8 cellular contexts compared by ENCODE assay signal in genomic region chr6:20402181-20403079, GRCh38. TPM values are rescaled to one million over a fixed set of nuclear protein-coding genes. Genes with fewer than 3 reads are reported as not detected.
A peak's percentile ranks its signal among the peaks of the same experiment; 100 is the strongest.
DNase-seq lines count a peak whose midpoint lies in the region; ATAC-seq and TF ChIP-seq lines count a peak whose summit lies in the region.

No MANE protein-coding gene starts in this region.

- TF ChIP-seq CTCF in A673 (conservative IDR thresholded peaks at IDR 0.05; ENCODE audit: low read depth, low read length) (no peak), endothelial cell (IDR thresholded peaks at IDR 0.05; ENCODE audit: unreplicated experiment) (no peak)

- peak overlapping the region; percentile 86 for H3K4me3 Mint-ChIP-seq in activated CD8-positive, alpha-beta T cell treated with anti-CD3 and anti-CD28 coated beads, Interleukin-2, amount 10 ng/mL, durations not matched to agents 7 days and 5 days
- H3K4me3 Mint-ChIP-seq in endothelial cell (ENCODE audit: unreplicated experiment) = peak overlapping the region; percentile 91
- H3K4me3 Mint-ChIP-seq in stimulated activated naive B cell treated with anti-CD40 and anti-IgM and Interleukin-4, amounts not matched to agents 10 μg/mL and 1 μg/mL and 100 μg/mL, for 72 hours = peak overlapping the region; percentile 84 to 99

- peak overlapping the region; percentile 98 for H3K27ac Mint-ChIP-seq in activated CD8-positive, alpha-beta T cell treated with anti-CD3 and anti-CD28 coated beads, Interleukin-2, amount 10 ng/mL, durations not matched to agents 7 days and 5 days
- peak overlapping the region; percentile 84 for H3K27ac Mint-ChIP-seq in endothelial cell (ENCODE audit: unreplicated experiment)
- H3K27ac Mint-ChIP-seq in stimulated activated naive B cell treated with anti-CD40 and anti-IgM and Interleukin-4, amounts not matched to agents 10 μg/mL and 1 μg/mL and 100 μg/mL, for 72 hours = peak overlapping the region; percentile 100

- peaks cover 13% of the 10 kb centered on the region for H3K36me3 ChIP-seq in A673 (ENCODE audit: insufficient read depth, low read length, poor library complexity, severe bottlenecking)

- H3K4me1 Mint-ChIP-seq in activated CD8-positive, alpha-beta T cell treated with anti-CD3 and anti-CD28 coated beads, Interleukin-2, amount 10 ng/mL, durations not matched to agents 7 days and 5 days (ENCODE audit: low read depth) = peaks cover 45% of the 10 kb centered on the region
- H3K4me1 Mint-ChIP-seq in endothelial cell (ENCODE audit: unreplicated experiment) = peaks cover 17% of the 10 kb centered on the region
- H3K4me1 Mint-ChIP-seq in stimulated activated naive B cell treated with anti-CD40 and anti-IgM and Interleukin-4, amounts not matched to agents 10 μg/mL and 1 μg/mL and 100 μg/mL, for 72 hours = peaks cover 6 to 25% of the 10 kb centered on the region in 2 donors

- H3K27me3 ChIP-seq in A673 (replicated peaks; ENCODE audit: insufficient read depth, low read depth, low read length, poor library complexity) (no peaks in the 10 kb centered on the region), mononuclear cell (ENCODE audit: insufficient read depth, low read length) (no peaks in the 10 kb centered on the region)

- TF ChIP-seq POLR2A in GM18526 (IDR thresholded peaks at IDR 0.05; ENCODE audit: extremely low read depth, insufficient read length) = peak; percentile 22

- H3K4me3 ChIP-seq in A673 (ENCODE audit: low read depth, low read length, poor library complexity, severe bottlenecking) = peak overlapping the region; percentile 96
- peak overlapping the region; percentile 54 for H3K4me3 ChIP-seq in mononuclear cell (ENCODE audit: low read length)

- H3K9me3 ChIP-seq in A673 (ENCODE audit: low read depth, low read length, poor library complexity, severe bottlenecking) (no peaks in the 10 kb centered on the region), mononuclear cell (ENCODE audit: low read depth, low read length) (no peaks in the 10 kb centered on the region)

- no peak for ATAC-seq in activated CD8-positive, alpha-beta T cell treated with anti-CD3 and anti-CD28 coated beads, Interleukin-2, amount 10 ng/mL, durations not matched to agents 7 days and 5 days
- peak; percentile 7 to 12 for ATAC-seq in stimulated activated naive B cell treated with anti-CD40 and anti-IgM and Interleukin-4, amounts not matched to agents 10 μg/mL and 1 μg/mL and 100 μg/mL, for 72 hours (replicated peaks)

- H3K36me3 Mint-ChIP-seq in activated CD8-positive, alpha-beta T cell treated with anti-CD3 and anti-CD28 coated beads, Interleukin-2, amount 10 ng/mL, durations not matched to agents 7 days and 5 days (ENCODE audit: low read depth) = peaks cover 30% of the 10 kb centered on the region
- peaks cover 3% of the 10 kb centered on the region for H3K36me3 Mint-ChIP-seq in endothelial cell (ENCODE audit: low read depth, unreplicated experiment)
- peaks cover 7 to 15% of the 10 kb centered on the region in 2 donors for H3K36me3 Mint-ChIP-seq in stimulated activated naive B cell treated with anti-CD40 and anti-IgM and Interleukin-4, amounts not matched to agents 10 μg/mL and 1 μg/mL and 100 μg/mL, for 72 hours

- peak overlapping the region; percentile 96 for H3K27ac ChIP-seq in A673 (ENCODE audit: low read depth, low read length, poor library complexity, severe bottlenecking)

- CTCF ChIA-PET in A673 (lab: Charles Lee) = interaction anchor here (0.7 kb wide), 1 partner anchor 1207 kb away, joined by 3 read pairs; no protein-coding TSS in a partner anchor
- CTCF ChIA-PET in activated CD8-positive, alpha-beta T cell treated with anti-CD3 and anti-CD28 coated beads, Interleukin-2, amount 10 ng/mL, durations not matched to agents 7 days and 5 days (lab: Charles Lee) = interaction anchor here (3.5 kb wide), 2 partner anchors 83 to 125 kb away, joined by 43 to 45 read pairs; no protein-coding TSS in a partner anchor

- no peaks in the 10 kb centered on the region for H3K4me1 ChIP-seq in A673 (ENCODE audit: insufficient read depth, low read length, poor library complexity, severe bottlenecking)
- H3K4me1 ChIP-seq in mononuclear cell (ENCODE audit: insufficient read depth, low read length) = peaks cover 24% of the 10 kb centered on the region

- intact Hi-C loops in A673 (cut with micrococcal nuclease; ENCODE audit: unreplicated experiment) = loop anchor here (1.0 to 10.0 kb wide), 2 partner anchors 126 to 352 kb away; no protein-coding TSS in a partner anchor

- no peaks in the 10 kb centered on the region for H3K9me3 Mint-ChIP-seq in activated CD8-positive, alpha-beta T cell treated with anti-CD3 and anti-CD28 coated beads, Interleukin-2, amount 10 ng/mL, durations not matched to agents 7 days and 5 days (ENCODE audit: insufficient read depth)
- H3K9me3 Mint-ChIP-seq in endothelial cell (ENCODE audit: unreplicated experiment) = no peaks in the 10 kb centered on the region
- peaks cover 0 to 2% of the 10 kb centered on the region in 2 donors for H3K9me3 Mint-ChIP-seq in stimulated activated naive B cell treated with anti-CD40 and anti-IgM and Interleukin-4, amounts not matched to agents 10 μg/mL and 1 μg/mL and 100 μg/mL, for 72 hours

- TSS peak; percentile 27 for BruUV-seq in A673 (replicated peaks; lab: Mats Ljungman, UMichigan)

- peak; percentile 68 for DNase-seq in A673 (ENCODE audit: low spot score)
- DNase-seq in NCI-H510A (lab: John Stamatoyannopoulos, UW) = peak; percentile 20
- peak; percentile 52 for DNase-seq in activated CD8-positive, alpha-beta T cell treated with anti-CD3 and anti-CD28 coated beads, Interleukin-2, amount 10 ng/mL, durations not matched to agents 7 days and 5 days
- DNase-seq in endothelial cell (ENCODE audit: low spot score) = peak; percentile 54
- peak; percentile 34 for DNase-seq in stimulated activated naive B cell treated with anti-CD40 and anti-IgM and Interleukin-4, amounts not matched to agents 10 μg/mL and 1 μg/mL and 100 μg/mL, for 72 hours
- no peak for DNase-seq in NCI-H2107 (lab: John Stamatoyannopoulos, UW)

- POLR2A ChIA-PET in A673 (lab: Charles Lee; ENCODE audit: low non-redundant PET) = interaction anchor here (0.6 kb wide), 3 partner anchors 17 to 1095 kb away, joined by 4 to 14 read pairs (median 5); partner anchors contain the start of gene CDKAL1
- POLR2A ChIA-PET in activated CD8-positive, alpha-beta T cell treated with anti-CD3 and anti-CD28 coated beads, Interleukin-2, amount 10 ng/mL, durations not matched to agents 7 days and 5 days (lab: Charles Lee) = interaction anchor here (0.5 to 5.7 kb wide), 21 partner anchors 10 to 200 kb away, joined by 3 to 166 read pairs (median 4); partner anchors contain the start of gene CDKAL1

- no peaks in the 10 kb centered on the region for H3K27me3 Mint-ChIP-seq in activated CD8-positive, alpha-beta T cell treated with anti-CD3 and anti-CD28 coated beads, Interleukin-2, amount 10 ng/mL, durations not matched to agents 7 days and 5 days (ENCODE audit: low read depth)
- H3K27me3 Mint-ChIP-seq in endothelial cell (ENCODE audit: unreplicated experiment) = peaks cover 15% of the 10 kb centered on the region
- no peaks in the 10 kb centered on the region for H3K27me3 Mint-ChIP-seq in stimulated activated naive B cell treated with anti-CD40 and anti-IgM and Interleukin-4, amounts not matched to agents 10 μg/mL and 1 μg/mL and 100 μg/mL, for 72 hours

RNA-seq across cellular contexts. Expression of gene E2F3, which starts 0.8 kb away (rescaled TPM):
- total RNA-seq in A673 (2021) (41.3 and 42.4 TPM in 2 replicates), endothelial cell (ENCODE audit: unreplicated experiment) (20.4 TPM), mononuclear cell (11.1 TPM)
- 10 to 100 TPM; 26.7 to 27.4 TPM for total RNA-seq in activated CD8-positive, alpha-beta T cell treated with anti-CD3 and anti-CD28 coated beads, Interleukin-2, amount 10 ng/mL, durations not matched to agents 7 days and 5 days
